10 cellular contexts compared by ENCODE assay signal in the genomic region with DNA sequence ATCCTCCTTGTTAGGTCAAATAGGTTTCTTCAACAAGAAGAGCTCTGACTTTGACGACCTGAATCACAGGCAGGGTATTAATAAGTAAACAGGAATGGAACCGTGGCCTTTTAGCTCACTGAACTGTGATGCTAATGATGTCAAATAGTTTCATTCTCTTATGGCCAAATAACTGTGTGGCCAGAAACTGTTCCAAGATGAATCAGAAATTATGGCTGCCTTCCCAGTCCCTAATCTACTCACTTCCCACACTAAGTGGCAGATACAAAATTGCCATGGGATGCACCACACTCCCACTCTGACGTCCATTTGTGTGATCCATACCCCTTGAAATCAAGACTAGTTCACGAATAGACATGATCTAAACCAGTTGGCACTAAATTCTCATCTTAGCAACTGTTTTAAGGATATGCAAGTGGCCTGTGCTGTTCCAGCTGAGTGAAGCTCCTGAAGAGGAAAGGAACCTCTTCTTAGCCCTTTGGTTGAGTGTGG.
DNase-seq lines count a peak whose midpoint lies in the region; ATAC-seq and TF ChIP-seq lines count a peak whose summit lies in the region.
"Had no signal": no experiment of that assay in that cellular context is flagged by ENCODE, and none has a peak within 500 bp of the region (broad histone marks: within the 10 kb centered on the region; RNA-seq: fewer than 3 reads in every experiment).

No MANE protein-coding gene starts in this region.

- in situ Hi-C loops in astrocyte of the spinal cord (cut with HindIII; ENCODE audit: low sequenced_read_pairs): no loop called here

- H3K4me3 ChIP-seq in astrocyte of the spinal cord (ENCODE audit: low read depth, low read length) (no peak overlapping the region), suprapubic skin (no peak overlapping the region), WERI-Rb-1 (ENCODE audit: low read depth, low read length) (no peak overlapping the region)

- TF ChIP-seq POLR2A in suprapubic skin (IDR thresholded peaks at IDR 0.05): no peak

- no peak for TF ChIP-seq CTCF in astrocyte of the spinal cord (IDR thresholded peaks at IDR 0.05; ENCODE audit: low read depth, low read length)
- no peak for TF ChIP-seq CTCF in suprapubic skin (IDR thresholded peaks at IDR 0.05)
- no peak for TF ChIP-seq CTCF in WERI-Rb-1 (IDR thresholded peaks at IDR 0.05; ENCODE audit: low read depth, low read length)

- TF ChIP-seq EP300 in suprapubic skin (IDR thresholded peaks at IDR 0.05): no peak

- DNase-seq in HK-2 (ENCODE audit: unreplicated experiment): peak; percentile 65
- DNase-seq in astrocyte of the spinal cord (ENCODE audit: low read depth, low spot score): peak; percentile 98
- DNase-seq in hepatic stellate cell (ENCODE audit: low spot score): peak; percentile 4
- no peak for DNase-seq in suprapubic skin (ENCODE audit: low spot score in 2 of 2)
- DNase-seq in D341Med (ENCODE audit: low spot score): no peak
- no peak for DNase-seq in nucleus accumbens (lab: John Stamatoyannopoulos, UW)
- no peak for DNase-seq in WERI-Rb-1
- DNase-seq: NCI-H524; stimulated activated CD4-positive, alpha-beta T cell treated with anti-CD3 and anti-CD28 coated beads, Interleukin-4, amount 100 ng/mL, for 1 hour had no signal

- peak overlapping the region; percentile 86 for H3K27ac ChIP-seq in suprapubic skin
- no peak overlapping the region for H3K27ac ChIP-seq in WERI-Rb-1

- H3K9me3 ChIP-seq in suprapubic skin (no peaks in the 10 kb centered on the region), WERI-Rb-1 (ENCODE audit: severe bottlenecking) (no peaks in the 10 kb centered on the region)

- H3K36me3 ChIP-seq in suprapubic skin (no peaks in the 10 kb centered on the region), WERI-Rb-1 (no peaks in the 10 kb centered on the region)

- peaks cover 26% of the 10 kb centered on the region for H3K4me1 ChIP-seq in suprapubic skin

- 36% methylated on average over 4 of the region's 4 CpGs for WGBS in suprapubic skin

- no peak for ATAC-seq in HG02870 (IDR thresholded peaks at IDR 0.05; ENCODE audit: unreplicated experiment)

- H3K27me3 ChIP-seq in suprapubic skin: no peaks in the 10 kb centered on the region
- H3K27me3 ChIP-seq in WERI-Rb-1 (ENCODE audit: insufficient read depth, low read depth, severe bottlenecking): no peaks in the 10 kb centered on the region

Comparison
In these comparisons a context has a peak if more than half of its experiments do, and no peak if none do; other contexts are left out.
1. DNase-seq: peak in HK-2 (single experiment), astrocyte of the spinal cord (single experiment) and hepatic stellate cell (single experiment); none in suprapubic skin (0 of 2), D341Med (single experiment), nucleus accumbens (0 of 56) and WERI-Rb-1 (single experiment).